In genomic region chr9:128917151-128917849, GRCh38 we compare ENCODE assay signal across 1 cellular context.
TF ChIP-seq lines count a peak whose summit lies in the region.

No MANE protein-coding gene starts in this region.

TF ChIP-seq in A549, 52 proteins besides CTCF, POLR2A, EP300 and RAD21:
- TF ChIP-seq MAX (IDR thresholded peaks at IDR 0.05), result peak; percentile 69
- TF ChIP-seq, protein P1, sequence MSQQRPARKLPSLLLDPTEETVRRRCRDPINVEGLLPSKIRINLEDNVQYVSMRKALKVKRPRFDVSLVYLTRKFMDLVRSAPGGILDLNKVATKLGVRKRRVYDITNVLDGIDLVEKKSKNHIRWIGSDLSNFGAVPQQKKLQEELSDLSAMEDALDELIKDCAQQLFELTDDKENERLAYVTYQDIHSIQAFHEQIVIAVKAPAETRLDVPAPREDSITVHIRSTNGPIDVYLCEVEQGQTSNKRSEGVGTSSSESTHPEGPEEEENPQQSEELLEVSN (IDR thresholded peaks at IDR 0.05; ENCODE audit: borderline replicate concordance, low read depth), result no peak
